In the genomic region with DNA sequence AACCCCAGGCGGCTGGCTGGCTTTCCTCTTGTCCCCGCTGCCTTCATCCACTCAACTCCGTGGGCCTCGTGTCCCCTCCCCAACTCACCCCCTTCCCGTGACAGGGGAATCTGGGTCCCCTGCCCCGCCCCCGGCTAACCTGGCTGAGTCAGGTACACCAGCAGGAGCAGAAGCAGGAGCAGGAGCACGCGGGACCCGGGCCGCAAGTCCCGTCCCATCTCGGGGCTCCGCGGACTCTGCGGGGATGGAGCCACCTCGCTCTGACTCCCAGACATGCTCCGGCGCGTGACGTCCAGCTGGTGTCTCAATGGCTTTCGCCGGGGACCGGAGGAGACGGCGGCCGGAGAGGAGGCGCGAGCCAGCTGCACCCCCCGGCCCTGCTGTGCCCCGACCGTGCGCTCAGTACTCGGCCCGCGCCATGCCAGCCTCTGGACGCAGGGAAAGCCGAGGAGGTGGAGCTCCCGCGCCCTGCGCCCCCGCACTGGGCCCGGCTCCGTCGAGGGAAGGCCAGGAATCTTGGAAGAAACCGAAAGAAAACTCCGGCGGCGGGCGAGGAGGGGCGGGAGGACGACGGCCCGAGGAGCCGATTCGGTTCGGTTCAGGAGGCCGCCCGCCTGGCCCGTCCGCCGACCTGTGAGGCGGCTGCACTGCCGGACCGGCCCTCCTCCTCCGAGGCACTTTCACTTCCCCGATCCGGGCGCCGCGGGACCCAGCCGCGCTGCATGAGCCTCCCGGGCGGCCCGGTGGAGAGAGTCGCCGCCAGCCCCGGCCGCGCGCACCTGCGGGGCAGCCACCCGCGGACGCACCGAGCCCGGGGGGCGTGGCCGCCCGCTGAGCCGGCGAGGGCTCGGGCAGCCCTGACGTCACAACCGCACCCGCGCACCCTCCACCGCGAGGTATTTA, we compare ENCODE assay signal across 1 cellular context.
A peak's percentile ranks its signal among the peaks of the same experiment; 100 is the strongest.
TF ChIP-seq lines count a peak whose summit lies in the region.

CXCL16 (minus strand) TSS at position 807 of the 903 bp plus-strand sequence; CDS start at position 218, 589 bp downstream.
ZMYND15 (plus strand) TSS at position 712 of the 903 bp plus-strand sequence. CDS start 716 bp downstream, outside the sequence.

TF ChIP-seq in HepG2, 621 proteins besides CTCF, POLR2A, EP300 and RAD21 (continued from another document and continues in another):
- TF ChIP-seq, protein P1, sequence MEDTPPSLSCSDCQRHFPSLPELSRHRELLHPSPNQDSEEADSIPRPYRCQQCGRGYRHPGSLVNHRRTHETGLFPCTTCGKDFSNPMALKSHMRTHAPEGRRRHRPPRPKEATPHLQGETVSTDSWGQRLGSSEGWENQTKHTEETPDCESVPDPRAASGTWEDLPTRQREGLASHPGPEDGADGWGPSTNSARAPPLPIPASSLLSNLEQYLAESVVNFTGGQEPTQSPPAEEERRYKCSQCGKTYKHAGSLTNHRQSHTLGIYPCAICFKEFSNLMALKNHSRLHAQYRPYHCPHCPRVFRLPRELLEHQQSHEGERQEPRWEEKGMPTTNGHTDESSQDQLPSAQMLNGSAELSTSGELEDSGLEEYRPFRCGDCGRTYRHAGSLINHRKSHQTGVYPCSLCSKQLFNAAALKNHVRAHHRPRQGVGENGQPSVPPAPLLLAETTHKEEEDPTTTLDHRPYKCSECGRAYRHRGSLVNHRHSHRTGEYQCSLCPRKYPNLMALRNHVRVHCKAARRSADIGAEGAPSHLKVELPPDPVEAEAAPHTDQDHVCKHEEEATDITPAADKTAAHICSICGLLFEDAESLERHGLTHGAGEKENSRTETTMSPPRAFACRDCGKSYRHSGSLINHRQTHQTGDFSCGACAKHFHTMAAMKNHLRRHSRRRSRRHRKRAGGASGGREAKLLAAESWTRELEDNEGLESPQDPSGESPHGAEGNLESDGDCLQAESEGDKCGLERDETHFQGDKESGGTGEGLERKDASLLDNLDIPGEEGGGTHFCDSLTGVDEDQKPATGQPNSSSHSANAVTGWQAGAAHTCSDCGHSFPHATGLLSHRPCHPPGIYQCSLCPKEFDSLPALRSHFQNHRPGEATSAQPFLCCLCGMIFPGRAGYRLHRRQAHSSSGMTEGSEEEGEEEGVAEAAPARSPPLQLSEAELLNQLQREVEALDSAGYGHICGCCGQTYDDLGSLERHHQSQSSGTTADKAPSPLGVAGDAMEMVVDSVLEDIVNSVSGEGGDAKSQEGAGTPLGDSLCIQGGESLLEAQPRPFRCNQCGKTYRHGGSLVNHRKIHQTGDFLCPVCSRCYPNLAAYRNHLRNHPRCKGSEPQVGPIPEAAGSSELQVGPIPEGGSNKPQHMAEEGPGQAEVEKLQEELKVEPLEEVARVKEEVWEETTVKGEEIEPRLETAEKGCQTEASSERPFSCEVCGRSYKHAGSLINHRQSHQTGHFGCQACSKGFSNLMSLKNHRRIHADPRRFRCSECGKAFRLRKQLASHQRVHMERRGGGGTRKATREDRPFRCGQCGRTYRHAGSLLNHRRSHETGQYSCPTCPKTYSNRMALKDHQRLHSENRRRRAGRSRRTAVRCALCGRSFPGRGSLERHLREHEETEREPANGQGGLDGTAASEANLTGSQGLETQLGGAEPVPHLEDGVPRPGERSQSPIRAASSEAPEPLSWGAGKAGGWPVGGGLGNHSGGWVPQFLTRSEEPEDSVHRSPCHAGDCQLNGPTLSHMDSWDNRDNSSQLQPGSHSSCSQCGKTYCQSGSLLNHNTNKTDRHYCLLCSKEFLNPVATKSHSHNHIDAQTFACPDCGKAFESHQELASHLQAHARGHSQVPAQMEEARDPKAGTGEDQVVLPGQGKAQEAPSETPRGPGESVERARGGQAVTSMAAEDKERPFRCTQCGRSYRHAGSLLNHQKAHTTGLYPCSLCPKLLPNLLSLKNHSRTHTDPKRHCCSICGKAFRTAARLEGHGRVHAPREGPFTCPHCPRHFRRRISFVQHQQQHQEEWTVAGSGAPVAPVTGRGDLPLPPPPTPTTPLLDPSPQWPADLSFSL (CRISPR knock-in tag; IDR thresholded peaks at IDR 0.05), result no peak
- TF ChIP-seq ZNF552 (CRISPR knock-in tag; IDR thresholded peaks at IDR 0.05; ENCODE audit: borderline replicate concordance) (0 out of 2 replicates have a peak, but pooled peaks have one; percentile 35), BCLAF1 (IDR thresholded peaks at IDR 0.05) (no peak), ZNF225 (CRISPR knock-in tag; IDR thresholded peaks at IDR 0.05) (peak; percentile 63; the same call in 1 of the 2 replicates), ZNF614 (CRISPR knock-in tag; IDR thresholded peaks at IDR 0.05; ENCODE audit: borderline replicate concordance) (peak; percentile 30; the same call in 1 of the 2 replicates), ZNF501 (CRISPR knock-in tag; IDR thresholded peaks at IDR 0.05) (peak; percentile 39), ZNF253 (CRISPR knock-in tag; IDR thresholded peaks at IDR 0.05; ENCODE audit: borderline replicate concordance) (no peak), HNRNPL (IDR thresholded peaks at IDR 0.05; ENCODE audit: low read depth, low read length) (0 out of 2 replicates have a peak, but pooled peaks have one; percentile 40), WIZ (CRISPR knock-in tag; IDR thresholded peaks at IDR 0.05) (0 out of 2 replicates have a peak, but pooled peaks have one; percentile 43), KLF12 (CRISPR knock-in tag; IDR thresholded peaks at IDR 0.05; ENCODE audit: borderline replicate concordance) (no peak), ZNF800 (CRISPR knock-in tag; IDR thresholded peaks at IDR 0.05) (peak; percentile 83), THRA (CRISPR knock-in tag; IDR thresholded peaks at IDR 0.05; ENCODE audit: borderline replicate concordance) (0 out of 2 replicates have a peak, but pooled peaks have one; percentile 11), ZNF343 (CRISPR knock-in tag; IDR thresholded peaks at IDR 0.05) (peak; percentile 75; the same call in 1 of the 2 replicates), PHF8 (CRISPR knock-in tag; IDR thresholded peaks at IDR 0.05) (peak; percentile 71; the same call in 1 of the 2 replicates), ZNF775 (CRISPR knock-in tag; IDR thresholded peaks at IDR 0.05; ENCODE audit: borderline replicate concordance) (peak; percentile 53; the same call in 1 of the 2 replicates), KDM3A (CRISPR knock-in tag; IDR thresholded peaks at IDR 0.05; ENCODE audit: low read depth) (0 out of 2 replicates have a peak, but pooled peaks have one; percentile 28), ZMYM2 (CRISPR knock-in tag; IDR thresholded peaks at IDR 0.05) (no peak), RFXANK (CRISPR knock-in tag; IDR thresholded peaks at IDR 0.05) (no peak), ZBTB38 (CRISPR knock-in tag; IDR thresholded peaks at IDR 0.05) (0 out of 2 replicates have a peak, but pooled peaks have one; percentile 3), ZMYM4 (CRISPR knock-in tag; IDR thresholded peaks at IDR 0.05) (0 out of 2 replicates have a peak, but pooled peaks have one; percentile 17)
- TF ChIP-seq, protein P2, sequence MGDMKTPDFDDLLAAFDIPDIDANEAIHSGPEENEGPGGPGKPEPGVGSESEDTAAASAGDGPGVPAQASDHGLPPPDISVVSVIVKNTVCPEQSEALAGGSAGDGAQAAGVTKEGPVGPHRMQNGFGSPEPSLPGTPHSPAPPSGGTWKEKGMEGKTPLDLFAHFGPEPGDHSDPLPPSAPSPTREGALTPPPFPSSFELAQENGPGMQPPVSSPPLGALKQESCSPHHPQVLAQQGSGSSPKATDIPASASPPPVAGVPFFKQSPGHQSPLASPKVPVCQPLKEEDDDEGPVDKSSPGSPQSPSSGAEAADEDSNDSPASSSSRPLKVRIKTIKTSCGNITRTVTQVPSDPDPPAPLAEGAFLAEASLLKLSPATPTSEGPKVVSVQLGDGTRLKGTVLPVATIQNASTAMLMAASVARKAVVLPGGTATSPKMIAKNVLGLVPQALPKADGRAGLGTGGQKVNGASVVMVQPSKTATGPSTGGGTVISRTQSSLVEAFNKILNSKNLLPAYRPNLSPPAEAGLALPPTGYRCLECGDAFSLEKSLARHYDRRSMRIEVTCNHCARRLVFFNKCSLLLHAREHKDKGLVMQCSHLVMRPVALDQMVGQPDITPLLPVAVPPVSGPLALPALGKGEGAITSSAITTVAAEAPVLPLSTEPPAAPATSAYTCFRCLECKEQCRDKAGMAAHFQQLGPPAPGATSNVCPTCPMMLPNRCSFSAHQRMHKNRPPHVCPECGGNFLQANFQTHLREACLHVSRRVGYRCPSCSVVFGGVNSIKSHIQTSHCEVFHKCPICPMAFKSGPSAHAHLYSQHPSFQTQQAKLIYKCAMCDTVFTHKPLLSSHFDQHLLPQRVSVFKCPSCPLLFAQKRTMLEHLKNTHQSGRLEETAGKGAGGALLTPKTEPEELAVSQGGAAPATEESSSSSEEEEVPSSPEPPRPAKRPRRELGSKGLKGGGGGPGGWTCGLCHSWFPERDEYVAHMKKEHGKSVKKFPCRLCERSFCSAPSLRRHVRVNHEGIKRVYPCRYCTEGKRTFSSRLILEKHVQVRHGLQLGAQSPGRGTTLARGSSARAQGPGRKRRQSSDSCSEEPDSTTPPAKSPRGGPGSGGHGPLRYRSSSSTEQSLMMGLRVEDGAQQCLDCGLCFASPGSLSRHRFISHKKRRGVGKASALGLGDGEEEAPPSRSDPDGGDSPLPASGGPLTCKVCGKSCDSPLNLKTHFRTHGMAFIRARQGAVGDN (CRISPR knock-in tag; IDR thresholded peaks at IDR 0.05), result peak; percentile 94
- TF ChIP-seq, protein P3, sequence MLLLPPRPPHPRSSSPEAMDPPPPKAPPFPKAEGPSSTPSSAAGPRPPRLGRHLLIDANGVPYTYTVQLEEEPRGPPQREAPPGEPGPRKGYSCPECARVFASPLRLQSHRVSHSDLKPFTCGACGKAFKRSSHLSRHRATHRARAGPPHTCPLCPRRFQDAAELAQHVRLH (CRISPR knock-in tag; IDR thresholded peaks at IDR 0.05; ENCODE audit: borderline replicate concordance, low read depth), result 0 out of 2 replicates have a peak, but pooled peaks have one; percentile 65
- TF ChIP-seq, protein P4, sequence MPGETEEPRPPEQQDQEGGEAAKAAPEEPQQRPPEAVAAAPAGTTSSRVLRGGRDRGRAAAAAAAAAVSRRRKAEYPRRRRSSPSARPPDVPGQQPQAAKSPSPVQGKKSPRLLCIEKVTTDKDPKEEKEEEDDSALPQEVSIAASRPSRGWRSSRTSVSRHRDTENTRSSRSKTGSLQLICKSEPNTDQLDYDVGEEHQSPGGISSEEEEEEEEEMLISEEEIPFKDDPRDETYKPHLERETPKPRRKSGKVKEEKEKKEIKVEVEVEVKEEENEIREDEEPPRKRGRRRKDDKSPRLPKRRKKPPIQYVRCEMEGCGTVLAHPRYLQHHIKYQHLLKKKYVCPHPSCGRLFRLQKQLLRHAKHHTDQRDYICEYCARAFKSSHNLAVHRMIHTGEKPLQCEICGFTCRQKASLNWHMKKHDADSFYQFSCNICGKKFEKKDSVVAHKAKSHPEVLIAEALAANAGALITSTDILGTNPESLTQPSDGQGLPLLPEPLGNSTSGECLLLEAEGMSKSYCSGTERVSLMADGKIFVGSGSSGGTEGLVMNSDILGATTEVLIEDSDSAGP (CRISPR knock-in tag; IDR thresholded peaks at IDR 0.05; ENCODE audit: borderline replicate concordance), result peak; percentile 68; the same call in 1 of the 2 replicates
